Comparison of ENCODE assay signal across 8 cellular contexts in genomic region chr17:8225813-8226535, GRCh38. TPM values are rescaled to one million over a fixed set of nuclear protein-coding genes. Genes with fewer than 3 reads are reported as not detected.
A peak's percentile ranks its signal among the peaks of the same experiment; 100 is the strongest.
DNase-seq lines count a peak whose midpoint lies in the region; TF ChIP-seq lines count a peak whose summit lies in the region.

No MANE protein-coding gene starts in this region.

- TF ChIP-seq CTCF in Caco-2 (IDR thresholded peaks at IDR 0.05; ENCODE audit: insufficient read depth in 1 of 2, low read depth in 1 of 2, low read length in 1 of 2, severe bottlenecking in 1 of 2, unreplicated experiment in 1 of 2) (no peak), GM10266 (IDR thresholded peaks at IDR 0.05; ENCODE audit: control insufficient read depth, insufficient read depth, low read depth, missing control alignments) (no peak), WERI-Rb-1 (IDR thresholded peaks at IDR 0.05; ENCODE audit: low read depth, low read length) (no peak)

- H3K36me3 ChIP-seq in Caco-2 (ENCODE audit: control insufficient read depth, insufficient read depth, low read length) = no peaks in the 10 kb centered on the region
- H3K36me3 ChIP-seq in duodenal mucosa (ENCODE audit: control insufficient read depth in 1 of 2, insufficient read depth in 2 of 2, low read length in 2 of 2) = peaks cover 29 to 39% of the 10 kb centered on the region in 2 donors
- peaks cover 34 to 35% of the 10 kb centered on the region in 2 donors for H3K36me3 ChIP-seq in mucosa of rectum (ENCODE audit: control insufficient read depth in 2 of 2, insufficient read depth in 2 of 2, low read length in 2 of 2)
- H3K36me3 ChIP-seq in WERI-Rb-1 = peaks cover 44% of the 10 kb centered on the region

- CTCF ChIA-PET in Caco-2 (lab: Charles Lee) = no interaction called here

- DNase-seq in Caco-2 = peak; percentile 62 to 70
- peak; percentile 86 for DNase-seq in NCI-H1105 treated with DMSO at 0.1 percent for 48 hours (lab: John Stamatoyannopoulos, UW)
- DNase-seq in activated CD4-positive, alpha-beta T cell treated with anti-CD3 and anti-CD28 coated beads, Interleukin-2, amount 50 U/mL, for 1 hour = peak; percentile 67
- DNase-seq in stimulated activated naive CD4-positive, alpha-beta T cell (lab: John Stamatoyannopoulos, UW) = peak; percentile 39 to 86 (median 66)
- no peak for DNase-seq in GM10266 (ENCODE audit: extremely low spot score)
- DNase-seq in WERI-Rb-1 = no peak

- peaks cover 16% of the 10 kb centered on the region for H3K4me1 Mint-ChIP-seq in Caco-2 (ENCODE audit: low read depth, unreplicated experiment)

- H3K4me3 ChIP-seq in Caco-2 (ENCODE audit: low read depth, low read length) (peak overlapping the region; percentile 26; the same call in 1 of the 2 replicates), duodenal mucosa (ENCODE audit: low read depth in 1 of 2, low read length in 2 of 2) (peak overlapping the region; percentile 27 to 54), mucosa of rectum (ENCODE audit: low read length in 2 of 2) (peak overlapping the region in 1 of 2 donors; percentile 67), WERI-Rb-1 (ENCODE audit: low read depth, low read length) (no peak overlapping the region)

- intact Hi-C loops in Caco-2 (cut with micrococcal nuclease; ENCODE audit: unreplicated experiment) = no loop called here

- no TSS peak for BruUV-seq in Caco-2 (replicated peaks; lab: Mats Ljungman, UMichigan)

- peak overlapping the region; percentile 50 for H3K4me3 Mint-ChIP-seq in Caco-2 (ENCODE audit: unreplicated experiment)

- H3K9ac ChIP-seq in duodenal mucosa (ENCODE audit: low read depth in 1 of 2, low read length in 2 of 2) (no peak overlapping the region), mucosa of rectum (ENCODE audit: low read depth in 1 of 2, low read length in 2 of 2) (peak overlapping the region in 1 of 2 donors; percentile 46)

- H3K27me3 ChIP-seq in Caco-2 (replicated peaks; ENCODE audit: control insufficient read depth, insufficient read depth, low read length) (no peaks in the 10 kb centered on the region), duodenal mucosa (ENCODE audit: control insufficient read depth in 1 of 2, insufficient read depth in 2 of 2, low read length in 2 of 2) (no peaks in the 10 kb centered on the region), mucosa of rectum (ENCODE audit: control insufficient read depth in 2 of 2, insufficient read depth in 2 of 2, low read length in 2 of 2) (no peaks in the 10 kb centered on the region), WERI-Rb-1 (ENCODE audit: insufficient read depth, low read depth, severe bottlenecking) (no peaks in the 10 kb centered on the region)

- POLR2A ChIA-PET in Caco-2 (lab: Charles Lee) = no interaction called here

- H3K4me1 ChIP-seq in Caco-2 (no peaks in the 10 kb centered on the region), duodenal mucosa (ENCODE audit: control insufficient read depth in 1 of 2, insufficient read depth in 2 of 2, low read length in 2 of 2) (peaks cover 7 to 24% of the 10 kb centered on the region in 2 donors), mucosa of rectum (ENCODE audit: control insufficient read depth in 2 of 2, insufficient read depth in 2 of 2, low read length in 2 of 2) (peaks cover 14 to 20% of the 10 kb centered on the region in 2 donors)

- H3K27ac ChIP-seq in duodenal mucosa (ENCODE audit: low read depth, low read length) (no peak overlapping the region), mucosa of rectum (ENCODE audit: low read depth in 2 of 2, low read length in 2 of 2) (peak overlapping the region; percentile 66 to 78), WERI-Rb-1 (no peak overlapping the region)

- H3K27me3 Mint-ChIP-seq in Caco-2 (ENCODE audit: insufficient read depth, unreplicated experiment) = peaks cover 2% of the 10 kb centered on the region

- no peaks in the 10 kb centered on the region for H3K9me3 ChIP-seq in Caco-2
- H3K9me3 ChIP-seq in duodenal mucosa (ENCODE audit: control insufficient read depth in 1 of 2, low read length in 2 of 2) = no peaks in the 10 kb centered on the region
- H3K9me3 ChIP-seq in mucosa of rectum (ENCODE audit: control insufficient read depth in 2 of 2, low read length in 2 of 2) = no peaks in the 10 kb centered on the region
- no peaks in the 10 kb centered on the region for H3K9me3 ChIP-seq in WERI-Rb-1 (ENCODE audit: severe bottlenecking)

- peaks cover 47% of the 10 kb centered on the region for H3K36me3 Mint-ChIP-seq in Caco-2 (ENCODE audit: insufficient read depth, unreplicated experiment)

- peak overlapping the region; percentile 53 for H3K27ac Mint-ChIP-seq in Caco-2 (ENCODE audit: unreplicated experiment)

- H3K9me3 Mint-ChIP-seq in Caco-2 (ENCODE audit: unreplicated experiment) = no peaks in the 10 kb centered on the region

RNA-seq across cellular contexts. Expression of gene AURKB, which starts 15.6 kb away (rescaled TPM):
- 82.8 and 89.4 TPM in 2 replicates for total RNA-seq in Caco-2 (2022)

RNA-seq across cellular contexts. Expression of gene CTC1, which starts 21.9 kb away (rescaled TPM):
- 18.2 and 22.9 TPM in 2 replicates for total RNA-seq in Caco-2 (2022)

RNA-seq across cellular contexts. Expression of gene PFAS, which starts 23.1 kb away (rescaled TPM):
- total RNA-seq in Caco-2 (2022) = 38.8 and 44.1 TPM in 2 replicates

RNA-seq across cellular contexts. Expression of gene BORCS6, which starts 36.0 kb away (rescaled TPM):
- 4.2 and 4.7 TPM in 2 replicates for total RNA-seq in Caco-2 (2022)

RNA-seq across cellular contexts. Expression of gene TMEM107, which starts 49.8 kb away (rescaled TPM):
- total RNA-seq in Caco-2 (2022) = 5.4 TPM in 2 replicates

Comparison
In these comparisons a context has a peak if more than half of its experiments do, and no peak if none do; other contexts are left out.
1. DNase-seq: peak in Caco-2 (2 of 2), NCI-H1105 treated with DMSO at 0.1 percent for 48 hours (single experiment), activated CD4-positive, alpha-beta T cell treated with anti-CD3 and anti-CD28 coated beads, Interleukin-2, amount 50 U/mL, for 1 hour (single experiment) and stimulated activated naive CD4-positive, alpha-beta T cell (6 of 6); none in GM10266 (single experiment) and WERI-Rb-1 (single experiment).
2. H3K27ac ChIP-seq: peak in mucosa of rectum (2 of 2); none in duodenal mucosa (single experiment) and WERI-Rb-1 (single experiment).